Comparison of ENCODE assay signal across 17 cellular contexts in genomic region chr4:86720508-86721068, GRCh38.
DNase-seq lines count a peak whose midpoint lies in the region; ATAC-seq and TF ChIP-seq lines count a peak whose summit lies in the region.
"Had no signal": no experiment of that assay in that cellular context is flagged by ENCODE, and none has a peak within 500 bp of the region (broad histone marks: within the 10 kb centered on the region; RNA-seq: fewer than 3 reads in every experiment).

No MANE protein-coding gene starts in this region.

- H2BK15ac ChIP-seq in IMR-90 (ENCODE audit: low read depth, low read length), result no peak overlapping the region

- H4K8ac ChIP-seq in IMR-90 (ENCODE audit: low read depth in 2 of 2, low read length in 2 of 2), result no peak overlapping the region

- peaks cover 39% of the 10 kb centered on the region for H3K9me3 Mint-ChIP-seq in WTC11
- H3K9me3 Mint-ChIP-seq in CD4-positive, alpha-beta memory T cell, result peaks cover 0 to 9% (median under 1%) of the 10 kb centered on the region in 8 donors
- H3K9me3 Mint-ChIP-seq in Caco-2 (ENCODE audit: unreplicated experiment), result no peaks in the 10 kb centered on the region
- peaks cover 6% of the 10 kb centered on the region for H3K9me3 Mint-ChIP-seq in activated CD4-positive, alpha-beta T cell treated with anti-CD3 and anti-CD28 coated beads, Interleukin-2, amount 10 ng/mL, durations not matched to agents 7 days and 5 days

- no peak for ATAC-seq in IMR-90 (ENCODE audit: low read depth)
- ATAC-seq in WTC11, result no peak
- ATAC-seq: HepG2; natural killer cell treated with Interleukin-12 subunit alpha and Interleukin-12 subunit beta and Interleukin-15 and Interleukin-18, amount 100 ng/mL, for 72 hours; right lobe of liver had no signal

- no peak overlapping the region for H3K18ac ChIP-seq in IMR-90 (ENCODE audit: low read depth, low read length)

- WGBS in IMR-90 (ENCODE audit: extremely low coverage in 2 of 2, insufficient read length in 1 of 2), 2 experiments, result no CpG with 5 or more reads among the region's 3 CpGs

- H3K4me2 ChIP-seq in IMR-90 (ENCODE audit: low read depth, low read length), result no peak overlapping the region

- no peak overlapping the region for H3K27ac ChIP-seq in A673 (ENCODE audit: low read depth, low read length, poor library complexity, severe bottlenecking)
- no peak overlapping the region for H3K27ac ChIP-seq in IMR-90 (ENCODE audit: insufficient read depth, low read length)
- H3K27ac ChIP-seq in CD4-positive, alpha-beta memory T cell (ENCODE audit: low read depth, low read length), result no peak overlapping the region
- H3K27ac ChIP-seq: right lobe of liver had no signal

- no peak overlapping the region for H2BK120ac ChIP-seq in IMR-90 (ENCODE audit: low read depth, low read length)

- H3K9me1 ChIP-seq in IMR-90 (ENCODE audit: insufficient read depth, low read length), result no peaks in the 10 kb centered on the region; the same call in 1 of the 2 replicates

- BruUV-seq in A673 (replicated peaks; lab: Mats Ljungman, UMichigan), result no TSS peak
- no TSS peak for BruUV-seq in IMR-90 (replicated peaks; lab: Mats Ljungman, UMichigan)
- BruUV-seq in Caco-2 (replicated peaks; lab: Mats Ljungman, UMichigan), result no TSS peak

- no peak overlapping the region for H2BK5ac ChIP-seq in IMR-90 (ENCODE audit: low read depth, low read length, poor library complexity, severe bottlenecking)

- H3K36me3 ChIP-seq in A673 (ENCODE audit: insufficient read depth, low read length, poor library complexity, severe bottlenecking), result peaks cover 52% of the 10 kb centered on the region
- peaks cover 7% of the 10 kb centered on the region for H3K36me3 ChIP-seq in IMR-90 (ENCODE audit: control insufficient read depth, insufficient read depth, low read length)
- no peaks in the 10 kb centered on the region for H3K36me3 ChIP-seq in CD4-positive, alpha-beta memory T cell (ENCODE audit: insufficient read depth, low read length)
- no peaks in the 10 kb centered on the region for H3K36me3 ChIP-seq in Caco-2 (ENCODE audit: control insufficient read depth, insufficient read depth, low read length)
- H3K36me3 ChIP-seq: right lobe of liver had no signal

- no peak overlapping the region for H4K91ac ChIP-seq in IMR-90 (ENCODE audit: insufficient read depth, low read depth, low read length)

- H3K23ac ChIP-seq in IMR-90 (ENCODE audit: low read depth, low read length), result no peak overlapping the region

- no peak overlapping the region for H3K14ac ChIP-seq in IMR-90 (replicated peaks; ENCODE audit: low read depth, low read length)

- H3K27me3 ChIP-seq in A673 (replicated peaks; ENCODE audit: insufficient read depth, low read depth, low read length, poor library complexity) (no peaks in the 10 kb centered on the region), IMR-90 (ENCODE audit: control insufficient read depth, insufficient read depth, low read length) (no peaks in the 10 kb centered on the region), Caco-2 (replicated peaks; ENCODE audit: control insufficient read depth, insufficient read depth, low read length) (no peaks in the 10 kb centered on the region)
- H3K27me3 ChIP-seq in CD4-positive, alpha-beta memory T cell (ENCODE audit: insufficient read depth, low read length), result no peaks in the 10 kb centered on the region
- H3K27me3 ChIP-seq: right lobe of liver, vagina had no signal

- H3K4me1 Mint-ChIP-seq in WTC11, result no peaks in the 10 kb centered on the region
- no peaks in the 10 kb centered on the region for H3K4me1 Mint-ChIP-seq in CD4-positive, alpha-beta memory T cell
- H3K4me1 Mint-ChIP-seq in Caco-2 (ENCODE audit: low read depth, unreplicated experiment), result no peaks in the 10 kb centered on the region
- no peaks in the 10 kb centered on the region for H3K4me1 Mint-ChIP-seq in activated CD4-positive, alpha-beta T cell treated with anti-CD3 and anti-CD28 coated beads, Interleukin-2, amount 10 ng/mL, durations not matched to agents 7 days and 5 days
- H3K4me1 Mint-ChIP-seq: central memory CD8-positive, alpha-beta T cell had no signal

- H2BK20ac ChIP-seq in IMR-90 (ENCODE audit: low read depth, low read length), result no peak overlapping the region

- dilution Hi-C loops in IMR-90 (cut with HindIII; ENCODE audit: low sequenced_read_pairs, unreplicated experiment), result no loop called here

- no peak overlapping the region for H4K5ac ChIP-seq in IMR-90 (ENCODE audit: low read depth, low read length)

- H3K4me3 ChIP-seq in A673 (ENCODE audit: low read depth, low read length, poor library complexity, severe bottlenecking), result no peak overlapping the region
- H3K4me3 ChIP-seq in IMR-90 (ENCODE audit: insufficient read depth, low read depth, low read length), result no peak overlapping the region
- no peak overlapping the region for H3K4me3 ChIP-seq in cardiac fibroblast (replicated peaks in 1 of 2; ENCODE audit: low read depth in 2 of 2, low read length in 2 of 2)
- H3K4me3 ChIP-seq in CD4-positive, alpha-beta memory T cell (ENCODE audit: low read length in 2 of 2), result no peak overlapping the region
- H3K4me3 ChIP-seq in Caco-2 (ENCODE audit: low read depth, low read length), result no peak overlapping the region
- H3K4me3 ChIP-seq: right lobe of liver, vagina had no signal

- H2AK5ac ChIP-seq in IMR-90 (ENCODE audit: low read depth, low read length), result no peak overlapping the region

- H3K4me1 ChIP-seq in A673 (ENCODE audit: insufficient read depth, low read length, poor library complexity, severe bottlenecking) (no peaks in the 10 kb centered on the region), IMR-90 (ENCODE audit: control insufficient read depth, insufficient read depth, low read length) (no peaks in the 10 kb centered on the region), Caco-2 (no peaks in the 10 kb centered on the region)
- no peaks in the 10 kb centered on the region for H3K4me1 ChIP-seq in CD4-positive, alpha-beta memory T cell (ENCODE audit: insufficient read depth, low read length)
- H3K4me1 ChIP-seq: vagina had no signal

- in situ Hi-C loops in IMR-90 (cut with MboI; ENCODE audit: low sequenced_read_pairs), result no loop called here

- DNase-seq in A673 (ENCODE audit: low spot score), result peak; percentile 2
- DNase-seq in IMR-90, result peak; percentile 33
- peak; percentile 23 to 33 for DNase-seq in cardiac fibroblast (ENCODE audit: low read depth in 2 of 2)
- DNase-seq in kidney tubule cell (ENCODE audit: low spot score), result peak; percentile 11
- no peak for DNase-seq in WTC11 (ENCODE audit: low spot score)
- DNase-seq in CD4-positive, alpha-beta memory T cell, result no peak
- DNase-seq in Caco-2, result no peak
- DNase-seq in activated CD4-positive, alpha-beta T cell treated with anti-CD3 and anti-CD28 coated beads, Interleukin-2, amount 10 ng/mL, durations not matched to agents 7 days and 5 days, result no peak
- DNase-seq: activated naive CD4-positive, alpha-beta T cell; GOT3; NCI-H1092; right lobe of liver; stimulated activated CD4-positive, alpha-beta T cell treated with anti-CD3 and anti-CD28 coated beads, Interleukin-4, amount 100 ng/mL, for 24 hours had no signal

- H3K36me3 Mint-ChIP-seq in WTC11 (peaks cover 60% of the 10 kb centered on the region), Caco-2 (ENCODE audit: insufficient read depth, unreplicated experiment) (no peaks in the 10 kb centered on the region)
- peaks cover 0 to 22% of the 10 kb centered on the region in 2 donors for H3K36me3 Mint-ChIP-seq in CD4-positive, alpha-beta memory T cell
- H3K36me3 Mint-ChIP-seq in activated CD4-positive, alpha-beta T cell treated with anti-CD3 and anti-CD28 coated beads, Interleukin-2, amount 10 ng/mL, durations not matched to agents 7 days and 5 days (ENCODE audit: low read depth), result no peaks in the 10 kb centered on the region
- H3K36me3 Mint-ChIP-seq: natural killer cell treated with Interleukin-12 subunit alpha and Interleukin-12 subunit beta and Interleukin-15 and Interleukin-18, amount 100 ng/mL, for 72 hours had no signal

- no peak overlapping the region for H3K56ac ChIP-seq in IMR-90 (ENCODE audit: extremely low read depth, insufficient read depth, low read length)

- intact Hi-C loops in A673 (cut with micrococcal nuclease; ENCODE audit: unreplicated experiment), result no loop called here
- intact Hi-C loops in IMR-90 (cut with micrococcal nuclease), result no loop called here
- intact Hi-C loops in CD4-positive, alpha-beta memory T cell (cut with micrococcal nuclease), result no loop called here
- intact Hi-C loops in Caco-2 (cut with micrococcal nuclease; ENCODE audit: unreplicated experiment), result no loop called here

- no peaks in the 10 kb centered on the region for H3K27me3 Mint-ChIP-seq in WTC11 (ENCODE audit: low read depth)
- peaks cover 0 to 3% of the 10 kb centered on the region in 2 donors for H3K27me3 Mint-ChIP-seq in CD4-positive, alpha-beta memory T cell
- H3K27me3 Mint-ChIP-seq in Caco-2 (ENCODE audit: insufficient read depth, unreplicated experiment), result no peaks in the 10 kb centered on the region
- H3K27me3 Mint-ChIP-seq in activated CD4-positive, alpha-beta T cell treated with anti-CD3 and anti-CD28 coated beads, Interleukin-2, amount 10 ng/mL, durations not matched to agents 7 days and 5 days, result peaks cover 7% of the 10 kb centered on the region
- H3K27me3 Mint-ChIP-seq: central memory CD8-positive, alpha-beta T cell; natural killer cell treated with Interleukin-12 subunit alpha and Interleukin-12 subunit beta and Interleukin-15 and Interleukin-18, amount 100 ng/mL, for 72 hours had no signal

- H3K4me3 Mint-ChIP-seq in WTC11 (no peak overlapping the region), Caco-2 (ENCODE audit: unreplicated experiment) (no peak overlapping the region)
- H3K4me3 Mint-ChIP-seq in CD4-positive, alpha-beta memory T cell, result no peak overlapping the region
- H3K4me3 Mint-ChIP-seq in activated CD4-positive, alpha-beta T cell treated with anti-CD3 and anti-CD28 coated beads, Interleukin-2, amount 10 ng/mL, durations not matched to agents 7 days and 5 days, result no peak overlapping the region
- H3K4me3 Mint-ChIP-seq: central memory CD8-positive, alpha-beta T cell; natural killer cell treated with Interleukin-12 subunit alpha and Interleukin-12 subunit beta and Interleukin-15 and Interleukin-18, amount 100 ng/mL, for 72 hours had no signal

- CTCF ChIA-PET in A673 (lab: Charles Lee), result no interaction called here
- CTCF ChIA-PET in IMR-90 (lab: Yijun Ruan, JAX), result interaction anchor here (0.7 kb wide), 1 partner anchor 938 kb away, joined by 3 read pairs; no protein-coding TSS in a partner anchor
- CTCF ChIA-PET in WTC11 (lab: Charles Lee), result no interaction called here
- CTCF ChIA-PET in CD4-positive, alpha-beta memory T cell (lab: Charles Lee; ENCODE audit: partially characterized antibody), result interaction anchor here (0.7 kb wide), 1 partner anchor 126 kb away, joined by 3 read pairs; the partner anchor contains the start of gene PTPN13
- CTCF ChIA-PET in Caco-2 (lab: Charles Lee), result no interaction called here
- CTCF ChIA-PET in activated CD4-positive, alpha-beta T cell treated with anti-CD3 and anti-CD28 coated beads, Interleukin-2, amount 10 ng/mL, durations not matched to agents 7 days and 5 days (lab: Charles Lee), result no interaction called here

- TF ChIP-seq POLR2A in IMR-90 (IDR thresholded peaks at IDR 0.05; ENCODE audit: low read depth, low read length), result no peak

- H2AK9ac ChIP-seq in IMR-90 (replicated peaks; ENCODE audit: low read depth, low read length, poor library complexity), result no peak overlapping the region

- POLR2A ChIA-PET in A673 (lab: Charles Lee; ENCODE audit: low non-redundant PET), result no interaction called here
- POLR2A ChIA-PET in IMR-90 (lab: Charles Lee; ENCODE audit: unreplicated experiment), result no interaction called here
- POLR2A ChIA-PET in WTC11 (lab: Charles Lee), result no interaction called here
- POLR2A ChIA-PET in CD4-positive, alpha-beta memory T cell (lab: Charles Lee; ENCODE audit: partially characterized antibody), result interaction anchor here (0.8 kb wide), 1 partner anchor 11 kb away, joined by 4 read pairs; no protein-coding TSS in a partner anchor
- POLR2A ChIA-PET in Caco-2 (lab: Charles Lee), result no interaction called here
- POLR2A ChIA-PET in activated CD4-positive, alpha-beta T cell treated with anti-CD3 and anti-CD28 coated beads, Interleukin-2, amount 10 ng/mL, durations not matched to agents 7 days and 5 days (lab: Charles Lee), result no interaction called here

- H3K9me3 ChIP-seq in A673 (ENCODE audit: low read depth, low read length, poor library complexity, severe bottlenecking) (no peaks in the 10 kb centered on the region), IMR-90 (ENCODE audit: control insufficient read depth, insufficient read depth, low read length) (no peaks in the 10 kb centered on the region), Caco-2 (no peaks in the 10 kb centered on the region)
- H3K9me3 ChIP-seq in CD4-positive, alpha-beta memory T cell (ENCODE audit: control insufficient read depth in 1 of 2, low read length in 2 of 2), result no peaks in the 10 kb centered on the region
- H3K9me3 ChIP-seq: right lobe of liver, vagina had no signal

- no peak overlapping the region for H3K4ac ChIP-seq in IMR-90 (ENCODE audit: low read depth, low read length)

- H3K27ac Mint-ChIP-seq in WTC11 (no peak overlapping the region), Caco-2 (ENCODE audit: unreplicated experiment) (no peak overlapping the region)
- no peak overlapping the region for H3K27ac Mint-ChIP-seq in CD4-positive, alpha-beta memory T cell
- no peak overlapping the region for H3K27ac Mint-ChIP-seq in activated CD4-positive, alpha-beta T cell treated with anti-CD3 and anti-CD28 coated beads, Interleukin-2, amount 10 ng/mL, durations not matched to agents 7 days and 5 days
- H3K27ac Mint-ChIP-seq: natural killer cell treated with Interleukin-12 subunit alpha and Interleukin-12 subunit beta and Interleukin-15 and Interleukin-18, amount 100 ng/mL, for 72 hours had no signal

- H3K9ac ChIP-seq in IMR-90 (ENCODE audit: low read depth, low read length), result no peak overlapping the region

- no peak overlapping the region for H2AFZ ChIP-seq in IMR-90 (replicated peaks; ENCODE audit: low read length, poor library complexity)

- TF ChIP-seq RAD21 in IMR-90 (IDR thresholded peaks at IDR 0.05; ENCODE audit: low read length), result no peak

- no peak for TF ChIP-seq CTCF in A673 (conservative IDR thresholded peaks at IDR 0.05; ENCODE audit: low read depth, low read length)
- TF ChIP-seq CTCF in IMR-90 (conservative IDR thresholded peaks at IDR 0.05; ENCODE audit: low read depth, low read length), result no peak
- TF ChIP-seq CTCF in cardiac fibroblast (IDR thresholded peaks at IDR 0.05; ENCODE audit: low read depth, low read length), result no peak
- TF ChIP-seq CTCF in WTC11 (IDR thresholded peaks at IDR 0.05), result no peak
- no peak for TF ChIP-seq CTCF in Caco-2 (IDR thresholded peaks at IDR 0.05; ENCODE audit: insufficient read depth in 1 of 2, low read depth in 1 of 2, low read length in 1 of 2, severe bottlenecking in 1 of 2, unreplicated experiment in 1 of 2)

- H3K79me1 ChIP-seq in IMR-90 (ENCODE audit: low read depth in 1 of 2, low read length in 2 of 2), result no peaks in the 10 kb centered on the region

- H4K20me1 ChIP-seq in IMR-90 (ENCODE audit: insufficient read depth, low read length), result no peaks in the 10 kb centered on the region

Comparison
In these comparisons a context has a peak if more than half of its experiments do, and no peak if none do; other contexts are left out.
1. DNase-seq: peak in A673 (single experiment), IMR-90 (single experiment), cardiac fibroblast (2 of 2) and kidney tubule cell (single experiment); none in WTC11 (single experiment), CD4-positive, alpha-beta memory T cell (0 of 5), Caco-2 (0 of 2) and activated CD4-positive, alpha-beta T cell treated with anti-CD3 and anti-CD28 coated beads, Interleukin-2, amount 10 ng/mL, durations not matched to agents 7 days and 5 days (single experiment).
2. CTCF ChIA-PET loops: an anchor here in IMR-90 (0.7 kb wide) and CD4-positive, alpha-beta memory T cell (0.7 kb wide); none called in A673, WTC11, Caco-2 and activated CD4-positive, alpha-beta T cell treated with anti-CD3 and anti-CD28 coated beads, Interleukin-2, amount 10 ng/mL, durations not matched to agents 7 days and 5 days.